Comparison of ENCODE assay signal across 12 cellular contexts in genomic region chr1:46605242-46605641, GRCh38. TPM values are rescaled to one million over a fixed set of nuclear protein-coding genes. Genes with fewer than 3 reads are reported as not detected.
DNase-seq lines count a peak whose midpoint lies in the region; ATAC-seq lines count a peak whose summit lies in the region.
"Had no signal": no experiment of that assay in that cellular context is flagged by ENCODE, and none has a peak within 500 bp of the region (broad histone marks: within the 10 kb centered on the region; RNA-seq: fewer than 3 reads in every experiment).

No MANE protein-coding gene starts in this region.

- no peak for ATAC-seq in CD4-positive, CD25-positive, alpha-beta regulatory T cell (ENCODE audit: low read depth in 2 of 2)
- ATAC-seq in HG03159 (IDR thresholded peaks at IDR 0.05; ENCODE audit: unreplicated experiment) = no peak

- peak overlapping the region; percentile 92 for H3K4me3 ChIP-seq in CD4-positive, CD25-positive, alpha-beta regulatory T cell (ENCODE audit: low read depth, low read length)
- H3K4me3 ChIP-seq in Jurkat, Clone E6-1 (ENCODE audit: low read length) = peak overlapping the region; percentile 88

- H3K36me3 Mint-ChIP-seq in CD4-positive, CD25-positive, alpha-beta regulatory T cell = peaks cover 27% of the 10 kb centered on the region
- H3K36me3 Mint-ChIP-seq in activated T-helper 1 cell treated with anti-CD3 and anti-CD28 coated beads, Interleukin-12 subunit alpha, Interleukin-12 subunit beta, Interleukin-2, Interleukin-4 antibody, amounts not matched to agents 30 ng/mL and 10 ng/mL and 1 ng/mL, durations not matched to agents 14 hours and 24 hours and 36 hours (ENCODE audit: low read depth) = peaks cover 42% of the 10 kb centered on the region
- peaks cover 5 to 28% (median 20%) of the 10 kb centered on the region in 3 donors for H3K36me3 Mint-ChIP-seq in immature natural killer cell

- no peaks in the 10 kb centered on the region for H3K9me3 Mint-ChIP-seq in CD4-positive, CD25-positive, alpha-beta regulatory T cell
- H3K9me3 Mint-ChIP-seq in activated T-helper 1 cell treated with anti-CD3 and anti-CD28 coated beads, Interleukin-12 subunit alpha, Interleukin-12 subunit beta, Interleukin-2, Interleukin-4 antibody, amounts not matched to agents 30 ng/mL and 10 ng/mL and 1 ng/mL, durations not matched to agents 14 hours and 24 hours and 36 hours = no peaks in the 10 kb centered on the region
- H3K9me3 Mint-ChIP-seq in immature natural killer cell = no peaks in the 10 kb centered on the region

- H3K27me3 Mint-ChIP-seq in CD4-positive, CD25-positive, alpha-beta regulatory T cell = no peaks in the 10 kb centered on the region
- H3K27me3 Mint-ChIP-seq in activated T-helper 1 cell treated with anti-CD3 and anti-CD28 coated beads, Interleukin-12 subunit alpha, Interleukin-12 subunit beta, Interleukin-2, Interleukin-4 antibody, amounts not matched to agents 30 ng/mL and 10 ng/mL and 1 ng/mL, durations not matched to agents 14 hours and 24 hours and 36 hours (ENCODE audit: insufficient read depth) = no peaks in the 10 kb centered on the region
- H3K27me3 Mint-ChIP-seq in immature natural killer cell (ENCODE audit: low read depth in 3 of 3) = peaks cover 2 to 14% (median 4%) of the 10 kb centered on the region in 3 donors

- intact Hi-C loops in activated T-helper 1 cell treated with anti-CD3 and anti-CD28 coated beads, Interleukin-12 subunit alpha, Interleukin-12 subunit beta, Interleukin-2, Interleukin-4 antibody, amounts not matched to agents 30 ng/mL and 10 ng/mL and 1 ng/mL, durations not matched to agents 14 hours and 24 hours and 36 hours (cut with micrococcal nuclease) = no loop called here

- DNase-seq in CD4-positive, CD25-positive, alpha-beta regulatory T cell = peak in 1 of 3 donors; percentile 13
- DNase-seq in Jurkat, Clone E6-1 (ENCODE audit: low read depth, low spot score) = peak; percentile 86
- no peak for DNase-seq in activated T-helper 1 cell treated with anti-CD3 and anti-CD28 coated beads, Interleukin-12 subunit alpha, Interleukin-12 subunit beta, Interleukin-2, Interleukin-4 antibody, amounts not matched to agents 30 ng/mL and 10 ng/mL and 1 ng/mL, durations not matched to agents 14 hours and 24 hours and 36 hours (ENCODE audit: low spot score)
- DNase-seq in immature natural killer cell = peak in 1 of 3 donors; percentile 36
- no peak for DNase-seq in NCI-H2171 (lab: John Stamatoyannopoulos, UW)
- DNase-seq in DMS53 treated with DMSO at 0.1 percent for 48 hours (lab: John Stamatoyannopoulos, UW; ENCODE audit: unreplicated experiment) = no peak
- DNase-seq in SW480 (ENCODE audit: low spot score) = no peak
- DNase-seq: amniotic stem cell, stomach, T1000 had no signal

- peak overlapping the region; percentile 18 to 93 (median 86) for H3K27ac Mint-ChIP-seq in CD4-positive, CD25-positive, alpha-beta regulatory T cell
- H3K27ac Mint-ChIP-seq in activated T-helper 1 cell treated with anti-CD3 and anti-CD28 coated beads, Interleukin-12 subunit alpha, Interleukin-12 subunit beta, Interleukin-2, Interleukin-4 antibody, amounts not matched to agents 30 ng/mL and 10 ng/mL and 1 ng/mL, durations not matched to agents 14 hours and 24 hours and 36 hours = peak overlapping the region; percentile 75
- peak overlapping the region; percentile 73 to 92 (median 78) for H3K27ac Mint-ChIP-seq in immature natural killer cell

- peaks cover 7 to 61% (median 34%) of the 10 kb centered on the region in 4 donors for H3K4me1 Mint-ChIP-seq in CD4-positive, CD25-positive, alpha-beta regulatory T cell
- H3K4me1 Mint-ChIP-seq in activated T-helper 1 cell treated with anti-CD3 and anti-CD28 coated beads, Interleukin-12 subunit alpha, Interleukin-12 subunit beta, Interleukin-2, Interleukin-4 antibody, amounts not matched to agents 30 ng/mL and 10 ng/mL and 1 ng/mL, durations not matched to agents 14 hours and 24 hours and 36 hours (ENCODE audit: low read depth) = peaks cover 60% of the 10 kb centered on the region
- H3K4me1 Mint-ChIP-seq in immature natural killer cell = peaks cover 56 to 60% of the 10 kb centered on the region in 2 donors

- peak overlapping the region; percentile 92 to 98 (median 96) for H3K4me3 Mint-ChIP-seq in CD4-positive, CD25-positive, alpha-beta regulatory T cell
- H3K4me3 Mint-ChIP-seq in activated T-helper 1 cell treated with anti-CD3 and anti-CD28 coated beads, Interleukin-12 subunit alpha, Interleukin-12 subunit beta, Interleukin-2, Interleukin-4 antibody, amounts not matched to agents 30 ng/mL and 10 ng/mL and 1 ng/mL, durations not matched to agents 14 hours and 24 hours and 36 hours = peak overlapping the region; percentile 91
- peak overlapping the region; percentile 95 to 98 (median 96) for H3K4me3 Mint-ChIP-seq in immature natural killer cell

- H3K36me3 ChIP-seq in CD4-positive, CD25-positive, alpha-beta regulatory T cell (ENCODE audit: control insufficient read depth, insufficient read depth, low read length) = peaks cover 23% of the 10 kb centered on the region

- no peaks in the 10 kb centered on the region for H3K9me3 ChIP-seq in CD4-positive, CD25-positive, alpha-beta regulatory T cell (ENCODE audit: control insufficient read depth in 2 of 2, low read length in 2 of 2)
- H3K9me3 ChIP-seq: stomach had no signal

- H3K27me3 ChIP-seq in CD4-positive, CD25-positive, alpha-beta regulatory T cell (ENCODE audit: control insufficient read depth, insufficient read depth, low read length) = no peaks in the 10 kb centered on the region
- H3K27me3 ChIP-seq: stomach had no signal

- H3K27ac ChIP-seq in CD4-positive, CD25-positive, alpha-beta regulatory T cell (ENCODE audit: insufficient read depth, low read length, poor library complexity, severe bottlenecking) = no peak overlapping the region

- peaks cover 26% of the 10 kb centered on the region for H3K4me1 ChIP-seq in CD4-positive, CD25-positive, alpha-beta regulatory T cell (ENCODE audit: control insufficient read depth, insufficient read depth, low read length, poor library complexity, severe bottlenecking)

RNA-seq across cellular contexts. Expression of gene MKNK1, which starts 1.2 kb away (rescaled TPM):
- total RNA-seq in CD4-positive, CD25-positive, alpha-beta regulatory T cell = 45.0 TPM
- 10 to 100 TPM; 15.8 to 17.2 (median 16.7) TPM for polyA plus RNA-seq in CD4-positive, CD25-positive, alpha-beta regulatory T cell
- polyA plus RNA-seq in Jurkat, Clone E6-1 (2012; ENCODE audit: insufficient read depth, insufficient read length) = 43.8 TPM
- total RNA-seq in activated T-helper 1 cell treated with anti-CD3 and anti-CD28 coated beads, Interleukin-12 subunit alpha, Interleukin-12 subunit beta, Interleukin-2, Interleukin-4 antibody, amounts not matched to agents 30 ng/mL and 10 ng/mL and 1 ng/mL, durations not matched to agents 14 hours and 24 hours and 36 hours = 48.7 TPM in 2 replicates
- polyA plus RNA-seq in immature natural killer cell = 10 to 100 TPM; 23.2 to 35.7 (median 27.6) TPM

RNA-seq across cellular contexts. Expression of gene MOB3C, which starts 11.4 kb away (rescaled TPM):
- total RNA-seq in CD4-positive, CD25-positive, alpha-beta regulatory T cell = 13.6 TPM
- 10 to 100 TPM in 2 of 4 donors, 1 to 10 TPM in 2; 6.4 to 16.0 (median 10.0) TPM for polyA plus RNA-seq in CD4-positive, CD25-positive, alpha-beta regulatory T cell
- polyA plus RNA-seq in Jurkat, Clone E6-1 (2012; ENCODE audit: insufficient read depth, insufficient read length) = 4.6 TPM
- total RNA-seq in activated T-helper 1 cell treated with anti-CD3 and anti-CD28 coated beads, Interleukin-12 subunit alpha, Interleukin-12 subunit beta, Interleukin-2, Interleukin-4 antibody, amounts not matched to agents 30 ng/mL and 10 ng/mL and 1 ng/mL, durations not matched to agents 14 hours and 24 hours and 36 hours = 16.9 and 17.0 TPM in 2 replicates
- 10 to 100 TPM in 1 of 3 donors, 1 to 10 TPM in 2; 5.5 to 14.6 (median 6.8) TPM for polyA plus RNA-seq in immature natural killer cell

RNA-seq across cellular contexts. Expression of gene KNCN, which starts 53.8 kb away (rescaled TPM):
- not detected for total RNA-seq in CD4-positive, CD25-positive, alpha-beta regulatory T cell
- polyA plus RNA-seq in CD4-positive, CD25-positive, alpha-beta regulatory T cell = not detected
- polyA plus RNA-seq in Jurkat, Clone E6-1 (2012; ENCODE audit: insufficient read depth, insufficient read length) = not detected
- not detected in 2 replicates for total RNA-seq in activated T-helper 1 cell treated with anti-CD3 and anti-CD28 coated beads, Interleukin-12 subunit alpha, Interleukin-12 subunit beta, Interleukin-2, Interleukin-4 antibody, amounts not matched to agents 30 ng/mL and 10 ng/mL and 1 ng/mL, durations not matched to agents 14 hours and 24 hours and 36 hours
- polyA plus RNA-seq in immature natural killer cell = not detected
- total RNA-seq: epithelial cell of proximal tubule, stomach had no signal
- polyA plus RNA-seq: stomach had no signal
